ENCODE assay signal across 8 cellular contexts in the genomic region with DNA sequence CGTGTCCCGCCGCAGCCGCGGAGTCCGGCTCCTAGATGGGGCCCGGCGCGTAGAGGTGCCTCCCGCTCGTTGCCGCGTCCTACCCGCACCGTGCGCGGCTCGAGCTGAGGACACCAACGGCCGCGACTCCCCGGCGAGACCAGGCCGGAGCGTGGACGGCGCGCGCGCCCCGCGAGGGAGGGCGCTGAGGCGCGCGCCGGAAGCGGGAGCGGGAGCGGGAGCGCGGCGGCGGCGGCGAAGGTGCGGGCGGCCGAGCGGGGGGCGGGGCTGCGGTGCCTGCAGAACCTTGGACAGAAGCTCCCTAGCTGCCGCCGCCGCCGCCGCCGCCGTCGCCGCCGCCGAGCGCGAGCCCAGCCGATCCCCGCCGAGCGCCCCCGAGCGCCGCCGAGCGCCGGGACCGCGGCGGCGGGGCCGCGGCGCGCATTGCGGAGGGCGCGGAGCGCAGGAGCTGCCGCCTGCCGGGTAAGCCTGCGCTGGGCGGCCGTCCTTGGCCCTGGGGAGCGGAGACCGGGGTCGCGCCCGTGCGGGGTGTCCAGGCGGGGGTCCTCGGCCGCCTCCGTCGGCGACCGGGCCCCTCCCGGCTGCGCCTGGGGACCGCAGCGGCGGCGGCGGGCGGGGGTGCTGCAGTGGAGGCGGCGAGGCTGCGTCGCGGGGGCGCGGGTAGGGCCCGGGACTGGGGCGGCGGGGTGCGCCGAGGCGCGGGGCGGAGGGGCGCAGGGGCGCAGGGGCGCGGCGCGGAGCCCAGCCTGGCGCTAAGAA. TPM values are rescaled to one million over a fixed set of nuclear protein-coding genes. Genes with fewer than 3 reads are reported as not detected.
A peak's percentile ranks its signal among the peaks of the same experiment; 100 is the strongest.
DNase-seq lines count a peak whose midpoint lies in the region; ATAC-seq and TF ChIP-seq lines count a peak whose summit lies in the region.

A gene (plus strand): TSS at position 293 of the 759 bp plus-strand sequence. CDS start 628 bp downstream, outside the sequence.

- no peaks in the 10 kb centered on the region for H3K9me3 Mint-ChIP-seq in CD8-positive, alpha-beta T cell
- H3K9me3 Mint-ChIP-seq in activated naive CD4-positive, alpha-beta T cell treated with anti-CD3 and anti-CD28 coated beads, Interleukin-2, amount 10 ng/mL, durations not matched to agents 7 days and 5 days: no peaks in the 10 kb centered on the region
- peaks cover 26% of the 10 kb centered on the region for H3K9me3 Mint-ChIP-seq in glutamatergic neuron (ENCODE audit: unreplicated experiment)

- TF ChIP-seq CTCF in CD8-positive, alpha-beta T cell (IDR thresholded peaks at IDR 0.05): no peak
- TF ChIP-seq CTCF in glutamatergic neuron (IDR thresholded peaks at IDR 0.05; ENCODE audit: partially characterized antibody, unreplicated experiment) (no peak), omental fat pad (IDR thresholded peaks at IDR 0.05) (no peak), upper lobe of right lung (IDR thresholded peaks at IDR 0.05) (no peak)

- no peaks in the 10 kb centered on the region for H3K9me3 ChIP-seq in CD8-positive, alpha-beta T cell (ENCODE audit: low read length)
- H3K9me3 ChIP-seq in upper lobe of right lung: no peaks in the 10 kb centered on the region

- H3K36me3 Mint-ChIP-seq in CD8-positive, alpha-beta T cell: peaks cover 26% of the 10 kb centered on the region
- peaks cover 35% of the 10 kb centered on the region for H3K36me3 Mint-ChIP-seq in activated naive CD4-positive, alpha-beta T cell treated with anti-CD3 and anti-CD28 coated beads, Interleukin-2, amount 10 ng/mL, durations not matched to agents 7 days and 5 days
- peaks cover 3% of the 10 kb centered on the region for H3K36me3 Mint-ChIP-seq in glutamatergic neuron (ENCODE audit: unreplicated experiment)

- peaks cover 50% of the 10 kb centered on the region for H3K4me1 ChIP-seq in CD8-positive, alpha-beta T cell (ENCODE audit: insufficient read depth, low read length)
- H3K4me1 ChIP-seq in upper lobe of right lung: peaks cover 17% of the 10 kb centered on the region

- no peaks in the 10 kb centered on the region for H3K27me3 Mint-ChIP-seq in CD8-positive, alpha-beta T cell (ENCODE audit: low read depth)
- peaks cover 7% of the 10 kb centered on the region for H3K27me3 Mint-ChIP-seq in activated naive CD4-positive, alpha-beta T cell treated with anti-CD3 and anti-CD28 coated beads, Interleukin-2, amount 10 ng/mL, durations not matched to agents 7 days and 5 days
- peaks cover 14% of the 10 kb centered on the region for H3K27me3 Mint-ChIP-seq in glutamatergic neuron (ENCODE audit: unreplicated experiment)

- POLR2A ChIA-PET in CD8-positive, alpha-beta T cell (lab: Charles Lee): interaction anchor here (0.6 to 3.4 kb wide), 14 partner anchors 9 to 125 kb away, joined by 3 to 15 read pairs (median 6); a partner anchor contains a TSS

- no peaks in the 10 kb centered on the region for H3K36me3 ChIP-seq in CD8-positive, alpha-beta T cell (ENCODE audit: insufficient read depth, low read length)
- H3K36me3 ChIP-seq in upper lobe of right lung: peaks cover 11% of the 10 kb centered on the region

- peak within 1 kb of the TSS; percentile 46 for H3K27ac ChIP-seq in CD8-positive, alpha-beta T cell (ENCODE audit: low read depth, low read length)
- peak within 1 kb of the TSS; percentile 68 for H3K27ac ChIP-seq in upper lobe of right lung

- H3K4me1 Mint-ChIP-seq in CD8-positive, alpha-beta T cell (ENCODE audit: low read depth): peaks cover 48% of the 10 kb centered on the region
- peaks cover 54% of the 10 kb centered on the region for H3K4me1 Mint-ChIP-seq in activated naive CD4-positive, alpha-beta T cell treated with anti-CD3 and anti-CD28 coated beads, Interleukin-2, amount 10 ng/mL, durations not matched to agents 7 days and 5 days
- H3K4me1 Mint-ChIP-seq in glutamatergic neuron (ENCODE audit: low read depth, unreplicated experiment): peaks cover 31% of the 10 kb centered on the region

- H3K27me3 ChIP-seq in CD8-positive, alpha-beta T cell (ENCODE audit: insufficient read depth, low read length): no peaks in the 10 kb centered on the region
- no peaks in the 10 kb centered on the region for H3K27me3 ChIP-seq in upper lobe of right lung

- intact Hi-C loops in CD8-positive, alpha-beta T cell (cut with DNase I, micrococcal nuclease): loop anchor here (1.0 kb wide), 3 partner anchors 32 to 390 kb away; a partner anchor contains a TSS
- intact Hi-C loops in upper lobe of right lung (cut with DNase I): no loop called here

- peak; percentile 75 for ATAC-seq in CD8-positive, alpha-beta T cell
- peak; percentile 46 for ATAC-seq in GM19455 (IDR thresholded peaks at IDR 0.05; ENCODE audit: unreplicated experiment)
- ATAC-seq in omental fat pad (ENCODE audit: low FRiP score): peak; percentile 70
- peak; percentile 74 for ATAC-seq in upper lobe of right lung

- TF ChIP-seq POLR2A in Raji (IDR thresholded peaks at IDR 0.05; ENCODE audit: insufficient read depth, low read depth, low read length): peak; percentile 41

- peak within 1 kb of the TSS; percentile 86 for H3K4me3 ChIP-seq in CD8-positive, alpha-beta T cell (ENCODE audit: low read depth, low read length)
- peak within 1 kb of the TSS; percentile 53 for H3K4me3 ChIP-seq in upper lobe of right lung

- peak within 1 kb of the TSS; percentile 90 for H3K27ac Mint-ChIP-seq in CD8-positive, alpha-beta T cell
- peak within 1 kb of the TSS; percentile 77 for H3K27ac Mint-ChIP-seq in activated naive CD4-positive, alpha-beta T cell treated with anti-CD3 and anti-CD28 coated beads, Interleukin-2, amount 10 ng/mL, durations not matched to agents 7 days and 5 days
- H3K27ac Mint-ChIP-seq in glutamatergic neuron (ENCODE audit: unreplicated experiment): peak within 1 kb of the TSS; percentile 96

- CTCF ChIA-PET in CD8-positive, alpha-beta T cell (lab: Charles Lee): interaction anchor here (0.6 to 8.4 kb wide), 12 partner anchors 12 to 270 kb away, joined by 3 to 120 read pairs (median 6); no protein-coding TSS in a partner anchor
- CTCF ChIA-PET in activated naive CD4-positive, alpha-beta T cell treated with anti-CD3 and anti-CD28 coated beads, Interleukin-2, amount 10 ng/mL, durations not matched to agents 7 days and 5 days (lab: Charles Lee): interaction anchor here (0.9 to 3.5 kb wide), 5 partner anchors 38 to 172 kb away, joined by 3 to 22 read pairs (median 5); a partner anchor contains a TSS

- peak; percentile 53 to 82 (median 68) for DNase-seq in CD8-positive, alpha-beta T cell
- DNase-seq in HUDEP-2 (lab: John Stamatoyannopoulos, UW; ENCODE audit: unreplicated experiment in 76 of 76): peak in 56 of 76 experiments; percentile 2 to 72 (median 46)
- peak; percentile 83 for DNase-seq in activated naive CD4-positive, alpha-beta T cell treated with anti-CD3 and anti-CD28 coated beads, Interleukin-2, amount 10 ng/mL, durations not matched to agents 7 days and 5 days
- peak; percentile 86 for DNase-seq in glutamatergic neuron
- DNase-seq in omental fat pad (ENCODE audit: low spot score): no peak
- peak; percentile 85 for DNase-seq in upper lobe of right lung

- peak within 1 kb of the TSS; percentile 92 for H3K4me3 Mint-ChIP-seq in CD8-positive, alpha-beta T cell
- H3K4me3 Mint-ChIP-seq in activated naive CD4-positive, alpha-beta T cell treated with anti-CD3 and anti-CD28 coated beads, Interleukin-2, amount 10 ng/mL, durations not matched to agents 7 days and 5 days: peak within 1 kb of the TSS; percentile 80
- H3K4me3 Mint-ChIP-seq in glutamatergic neuron (ENCODE audit: unreplicated experiment): peak within 1 kb of the TSS; percentile 99

RNA-seq across cellular contexts. Expression of the gene that starts here (rescaled TPM):
- 1 to 10 TPM; 5.6 to 5.9 TPM for total RNA-seq in CD8-positive, alpha-beta T cell
- total RNA-seq in glutamatergic neuron (ENCODE audit: unreplicated experiment) (73.9 TPM), omental fat pad (1 to 10 TPM; 1.1 to 2.6 (median 1.8) TPM), upper lobe of right lung (1.6 TPM)

Comparison
In these comparisons a context has a peak if more than half of its experiments do, and no peak if none do; other contexts are left out.
1. RNA of the gene that starts here (total RNA-seq): 73.9 TPM in glutamatergic neuron (single experiment); 5.6 to 5.9 TPM in CD8-positive, alpha-beta T cell, 1.1 to 2.6 TPM in omental fat pad and 1.6 TPM in upper lobe of right lung (single experiment); every median in the first group is over 10 times any median in the second.
2. Peak in every context shown above with its lines, with median percentiles within 50 percentile points of each other: ATAC-seq, H3K27ac Mint-ChIP-seq and H3K4me3 Mint-ChIP-seq.